Comparison of ENCODE assay signal across 3 cellular contexts in the genomic region with DNA sequence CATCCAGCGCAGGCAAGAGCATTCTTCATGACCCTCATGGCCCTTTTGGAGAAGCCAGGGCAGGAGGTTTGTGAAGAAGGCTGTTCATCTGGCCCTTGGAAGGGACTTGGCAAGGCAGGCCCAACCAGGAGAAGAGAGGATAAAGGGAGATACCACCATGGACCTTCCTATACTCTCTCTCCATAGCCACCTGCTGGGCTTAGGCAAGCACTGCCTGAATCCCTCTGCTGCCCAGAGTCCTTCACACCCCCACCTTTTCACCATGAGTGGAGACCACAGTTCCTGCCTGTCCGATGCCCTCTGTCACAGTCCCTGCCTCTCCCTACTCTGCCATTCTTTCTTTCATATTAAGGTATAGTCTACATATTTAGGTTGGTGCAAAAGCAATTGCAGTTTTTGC.
TF ChIP-seq lines count a peak whose summit lies in the region.

No MANE protein-coding gene starts in this region.

TF ChIP-seq in HEK293T, 16 proteins besides CTCF, POLR2A, EP300 and RAD21 (continued from another document):
- TF ChIP-seq, protein P1, sequence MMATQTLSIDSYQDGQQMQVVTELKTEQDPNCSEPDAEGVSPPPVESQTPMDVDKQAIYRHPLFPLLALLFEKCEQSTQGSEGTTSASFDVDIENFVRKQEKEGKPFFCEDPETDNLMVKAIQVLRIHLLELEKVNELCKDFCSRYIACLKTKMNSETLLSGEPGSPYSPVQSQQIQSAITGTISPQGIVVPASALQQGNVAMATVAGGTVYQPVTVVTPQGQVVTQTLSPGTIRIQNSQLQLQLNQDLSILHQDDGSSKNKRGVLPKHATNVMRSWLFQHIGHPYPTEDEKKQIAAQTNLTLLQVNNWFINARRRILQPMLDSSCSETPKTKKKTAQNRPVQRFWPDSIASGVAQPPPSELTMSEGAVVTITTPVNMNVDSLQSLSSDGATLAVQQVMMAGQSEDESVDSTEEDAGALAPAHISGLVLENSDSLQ (IDR thresholded peaks at IDR 0.05) = no peak
- no peak for TF ChIP-seq L3MBTL2 (conservative IDR thresholded peaks at IDR 0.05)
- no peak for TF ChIP-seq FOXM1 (IDR thresholded peaks at IDR 0.05; ENCODE audit: borderline replicate concordance)
- no peak for TF ChIP-seq NFRKB (IDR thresholded peaks at IDR 0.05)
- TF ChIP-seq CTBP1 (IDR thresholded peaks at IDR 0.05; ENCODE audit: borderline replicate concordance) = no peak
- no peak for TF ChIP-seq ZNF384 (IDR thresholded peaks at IDR 0.05)
- no peak for TF ChIP-seq ARNT (IDR thresholded peaks at IDR 0.05)
- TF ChIP-seq HDGF (IDR thresholded peaks at IDR 0.05; ENCODE audit: borderline replicate concordance) = no peak
- no peak for TF ChIP-seq FOXK2 (IDR thresholded peaks at IDR 0.05)
- TF ChIP-seq LEF1 (IDR thresholded peaks at IDR 0.05; ENCODE audit: borderline replicate concordance) = no peak
- no peak for TF ChIP-seq ELF4 (IDR thresholded peaks at IDR 0.05)
- no peak for TF ChIP-seq SP1 (IDR thresholded peaks at IDR 0.05)

TF ChIP-seq in WTC11, 78 proteins besides CTCF, POLR2A, EP300 and RAD21:
- TF ChIP-seq, protein P2, sequence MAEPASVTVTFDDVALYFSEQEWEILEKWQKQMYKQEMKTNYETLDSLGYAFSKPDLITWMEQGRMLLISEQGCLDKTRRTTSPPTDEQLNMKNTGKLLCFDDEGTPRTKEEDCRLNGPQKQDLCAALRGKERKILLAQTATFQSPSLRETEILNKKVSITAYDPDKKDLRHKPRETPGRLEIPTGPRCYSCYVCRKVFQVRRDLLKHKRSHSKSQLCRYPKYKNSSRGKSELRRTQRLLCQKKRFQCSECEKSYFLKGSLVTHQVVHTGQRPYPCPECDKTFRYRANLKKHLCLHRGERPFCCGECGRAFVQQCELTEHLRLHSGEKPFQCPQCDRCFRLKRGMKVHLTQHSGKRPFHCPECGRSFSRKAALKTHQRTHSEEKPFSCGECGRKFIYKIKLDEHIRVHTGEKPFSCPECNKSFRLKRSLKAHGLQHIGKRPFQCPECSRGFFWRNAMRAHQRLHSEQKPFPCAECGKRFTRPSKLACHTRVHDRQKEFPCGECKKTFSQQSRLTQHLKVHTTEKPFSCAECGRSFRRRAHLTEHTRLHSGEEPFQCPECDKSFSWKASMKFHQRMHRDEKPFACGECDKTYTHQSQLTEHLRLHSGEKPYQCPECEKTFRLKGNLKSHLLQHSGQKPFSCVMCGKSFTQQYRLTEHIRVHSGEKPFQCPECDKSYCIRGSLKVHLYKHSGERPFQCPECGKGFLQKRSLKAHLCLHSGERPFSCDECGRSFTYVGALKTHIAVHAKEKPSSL (CRISPR knock-in tag; conservative IDR thresholded peaks at IDR 0.05) = no peak
- TF ChIP-seq ZNF232 (CRISPR knock-in tag; IDR thresholded peaks at IDR 0.05) (no peak), ZNF317 (CRISPR knock-in tag; IDR thresholded peaks at IDR 0.05; ENCODE audit: borderline replicate concordance, low read depth) (no peak), JUN (CRISPR knock-in tag; IDR thresholded peaks at IDR 0.05) (no peak), HMGXB4 (CRISPR knock-in tag; IDR thresholded peaks at IDR 0.05) (no peak), USF2 (CRISPR knock-in tag; IDR thresholded peaks at IDR 0.05) (no peak), KAT7 (CRISPR knock-in tag; IDR thresholded peaks at IDR 0.05; ENCODE audit: borderline replicate concordance) (no peak), JAZF1 (CRISPR knock-in tag; IDR thresholded peaks at IDR 0.05) (no peak), GTF2I (CRISPR knock-in tag; conservative IDR thresholded peaks at IDR 0.05) (no peak), FOXK1 (CRISPR knock-in tag; IDR thresholded peaks at IDR 0.05) (no peak), AR (CRISPR knock-in tag; IDR thresholded peaks at IDR 0.05) (no peak), ZNF423 (CRISPR knock-in tag; IDR thresholded peaks at IDR 0.05) (no peak)
- TF ChIP-seq, protein P3, sequence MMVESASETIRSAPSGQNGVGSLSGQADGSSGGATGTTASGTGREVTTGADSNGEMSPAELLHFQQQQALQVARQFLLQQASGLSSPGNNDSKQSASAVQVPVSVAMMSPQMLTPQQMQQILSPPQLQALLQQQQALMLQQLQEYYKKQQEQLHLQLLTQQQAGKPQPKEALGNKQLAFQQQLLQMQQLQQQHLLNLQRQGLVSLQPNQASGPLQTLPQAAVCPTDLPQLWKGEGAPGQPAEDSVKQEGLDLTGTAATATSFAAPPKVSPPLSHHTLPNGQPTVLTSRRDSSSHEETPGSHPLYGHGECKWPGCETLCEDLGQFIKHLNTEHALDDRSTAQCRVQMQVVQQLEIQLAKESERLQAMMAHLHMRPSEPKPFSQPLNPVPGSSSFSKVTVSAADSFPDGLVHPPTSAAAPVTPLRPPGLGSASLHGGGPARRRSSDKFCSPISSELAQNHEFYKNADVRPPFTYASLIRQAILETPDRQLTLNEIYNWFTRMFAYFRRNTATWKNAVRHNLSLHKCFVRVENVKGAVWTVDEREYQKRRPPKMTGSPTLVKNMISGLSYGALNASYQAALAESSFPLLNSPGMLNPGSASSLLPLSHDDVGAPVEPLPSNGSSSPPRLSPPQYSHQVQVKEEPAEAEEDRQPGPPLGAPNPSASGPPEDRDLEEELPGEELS (CRISPR knock-in tag; IDR thresholded peaks at IDR 0.05) = no peak

TF ChIP-seq in HepG2, 621 proteins besides CTCF, POLR2A, EP300 and RAD21 (continued from another document):
- TF ChIP-seq NFYC (CRISPR knock-in tag; IDR thresholded peaks at IDR 0.05) = no peak
- no peak for TF ChIP-seq ZFP36L1 (CRISPR knock-in tag; IDR thresholded peaks at IDR 0.05)
- no peak for TF ChIP-seq IRX3 (CRISPR knock-in tag; IDR thresholded peaks at IDR 0.05; ENCODE audit: borderline replicate concordance, low read depth)
- TF ChIP-seq NR1H2 (CRISPR knock-in tag; IDR thresholded peaks at IDR 0.05; ENCODE audit: borderline replicate concordance, low read depth) = no peak
- no peak for TF ChIP-seq ZNF10 (CRISPR knock-in tag; IDR thresholded peaks at IDR 0.05; ENCODE audit: borderline replicate concordance, low read depth)
- no peak for TF ChIP-seq MNT (IDR thresholded peaks at IDR 0.05)
- TF ChIP-seq XRCC5 (optimal IDR thresholded peaks at IDR 0.05; ENCODE audit: low read length) = peak; percentile 57
- no peak for TF ChIP-seq ZNF260 (CRISPR knock-in tag; IDR thresholded peaks at IDR 0.05; ENCODE audit: borderline replicate concordance, low read depth)
- TF ChIP-seq ZSCAN22 (CRISPR knock-in tag; IDR thresholded peaks at IDR 0.05) = no peak
- TF ChIP-seq SIX1 (CRISPR knock-in tag; IDR thresholded peaks at IDR 0.05; ENCODE audit: borderline replicate concordance) = no peak
- TF ChIP-seq RBM22 (optimal IDR thresholded peaks at IDR 0.05; ENCODE audit: low read length) = no peak
- TF ChIP-seq, protein P4, sequence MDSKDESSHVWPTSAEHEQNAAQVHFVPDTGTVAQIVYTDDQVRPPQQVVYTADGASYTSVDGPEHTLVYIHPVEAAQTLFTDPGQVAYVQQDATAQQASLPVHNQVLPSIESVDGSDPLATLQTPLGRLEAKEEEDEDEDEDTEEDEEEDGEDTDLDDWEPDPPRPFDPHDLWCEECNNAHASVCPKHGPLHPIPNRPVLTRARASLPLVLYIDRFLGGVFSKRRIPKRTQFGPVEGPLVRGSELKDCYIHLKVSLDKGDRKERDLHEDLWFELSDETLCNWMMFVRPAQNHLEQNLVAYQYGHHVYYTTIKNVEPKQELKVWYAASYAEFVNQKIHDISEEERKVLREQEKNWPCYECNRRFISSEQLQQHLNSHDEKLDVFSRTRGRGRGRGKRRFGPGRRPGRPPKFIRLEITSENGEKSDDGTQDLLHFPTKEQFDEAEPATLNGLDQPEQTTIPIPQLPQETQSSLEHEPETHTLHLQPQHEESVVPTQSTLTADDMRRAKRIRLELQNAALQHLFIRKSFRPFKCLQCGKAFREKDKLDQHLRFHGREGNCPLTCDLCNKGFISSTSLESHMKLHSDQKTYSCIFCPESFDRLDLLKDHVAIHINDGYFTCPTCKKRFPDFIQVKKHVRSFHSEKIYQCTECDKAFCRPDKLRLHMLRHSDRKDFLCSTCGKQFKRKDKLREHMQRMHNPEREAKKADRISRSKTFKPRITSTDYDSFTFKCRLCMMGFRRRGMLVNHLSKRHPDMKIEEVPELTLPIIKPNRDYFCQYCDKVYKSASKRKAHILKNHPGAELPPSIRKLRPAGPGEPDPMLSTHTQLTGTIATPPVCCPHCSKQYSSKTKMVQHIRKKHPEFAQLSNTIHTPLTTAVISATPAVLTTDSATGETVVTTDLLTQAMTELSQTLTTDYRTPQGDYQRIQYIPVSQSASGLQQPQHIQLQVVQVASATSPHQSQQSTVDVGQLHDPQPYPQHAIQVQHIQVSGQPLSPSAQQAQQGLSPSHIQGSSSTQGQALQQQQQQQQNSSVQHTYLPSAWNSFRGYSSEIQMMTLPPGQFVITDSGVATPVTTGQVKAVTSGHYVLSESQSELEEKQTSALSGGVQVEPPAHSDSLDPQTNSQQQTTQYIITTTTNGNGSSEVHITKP (CRISPR knock-in tag; IDR thresholded peaks at IDR 0.05; ENCODE audit: low read depth) = peak; percentile 78
- no peak for TF ChIP-seq ATM (IDR thresholded peaks at IDR 0.05; ENCODE audit: borderline replicate concordance)
- TF ChIP-seq ZNF740 (CRISPR knock-in tag; IDR thresholded peaks at IDR 0.05) = peak; percentile 90
- no peak for TF ChIP-seq MED13 (CRISPR knock-in tag; IDR thresholded peaks at IDR 0.05)
- TF ChIP-seq ZNF501 (CRISPR knock-in tag; IDR thresholded peaks at IDR 0.05) = no peak
- TF ChIP-seq, protein P5, sequence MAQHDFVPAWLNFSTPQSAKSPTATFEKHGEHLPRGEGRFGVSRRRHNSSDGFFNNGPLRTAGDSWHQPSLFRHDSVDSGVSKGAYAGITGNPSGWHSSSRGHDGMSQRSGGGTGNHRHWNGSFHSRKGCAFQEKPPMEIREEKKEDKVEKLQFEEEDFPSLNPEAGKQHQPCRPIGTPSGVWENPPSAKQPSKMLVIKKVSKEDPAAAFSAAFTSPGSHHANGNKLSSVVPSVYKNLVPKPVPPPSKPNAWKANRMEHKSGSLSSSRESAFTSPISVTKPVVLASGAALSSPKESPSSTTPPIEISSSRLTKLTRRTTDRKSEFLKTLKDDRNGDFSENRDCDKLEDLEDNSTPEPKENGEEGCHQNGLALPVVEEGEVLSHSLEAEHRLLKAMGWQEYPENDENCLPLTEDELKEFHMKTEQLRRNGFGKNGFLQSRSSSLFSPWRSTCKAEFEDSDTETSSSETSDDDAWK (CRISPR knock-in tag; IDR thresholded peaks at IDR 0.05) = no peak
- TF ChIP-seq ZNF839 (CRISPR knock-in tag; IDR thresholded peaks at IDR 0.05; ENCODE audit: borderline replicate concordance) = no peak
- no peak for TF ChIP-seq JDP2 (CRISPR knock-in tag; IDR thresholded peaks at IDR 0.05; ENCODE audit: borderline replicate concordance)
- no peak for TF ChIP-seq CBX1 (IDR thresholded peaks at IDR 0.05; ENCODE audit: low read depth)
- no peak for TF ChIP-seq HDAC1 (CRISPR knock-in tag; IDR thresholded peaks at IDR 0.05)
- no peak for TF ChIP-seq GATAD1 (CRISPR knock-in tag; IDR thresholded peaks at IDR 0.05)
- peak; percentile 25 for TF ChIP-seq TEAD3 (CRISPR knock-in tag; optimal IDR thresholded peaks at IDR 0.05; ENCODE audit: borderline replicate concordance)
- TF ChIP-seq SMC3 (IDR thresholded peaks at IDR 0.05; ENCODE audit: low read length) = peak; percentile 77; the same call in 1 of the 2 replicates
- no peak for TF ChIP-seq THAP11 (CRISPR knock-in tag; IDR thresholded peaks at IDR 0.05)
- no peak for TF ChIP-seq ZNF496 (CRISPR knock-in tag; IDR thresholded peaks at IDR 0.05; ENCODE audit: insufficient replicate concordance)
- 0 out of 2 replicates have a peak, but pooled peaks have one; percentile 10 for TF ChIP-seq ARID5B (CRISPR knock-in tag; IDR thresholded peaks at IDR 0.05)
- TF ChIP-seq NCOA1 (CRISPR knock-in tag; IDR thresholded peaks at IDR 0.05) = no peak
- no peak for TF ChIP-seq KMT2B (CRISPR knock-in tag; IDR thresholded peaks at IDR 0.05)
- 0 out of 2 replicates have a peak, but pooled peaks have one; percentile 24 for TF ChIP-seq ZNF614 (CRISPR knock-in tag; IDR thresholded peaks at IDR 0.05; ENCODE audit: borderline replicate concordance)
- TF ChIP-seq SMYD3 (CRISPR knock-in tag; IDR thresholded peaks at IDR 0.05) = no peak
- no peak for TF ChIP-seq NR2F6 (IDR thresholded peaks at IDR 0.05)
- peak; percentile 28; the same call in 1 of the 2 replicates for TF ChIP-seq NR2F6 (CRISPR knock-in tag; IDR thresholded peaks at IDR 0.05)
- TF ChIP-seq ELF3 (CRISPR knock-in tag; IDR thresholded peaks at IDR 0.05) = 0 out of 2 replicates have a peak, but pooled peaks have one; percentile 17
- peak; percentile 26; the same call in 1 of the 2 replicates for TF ChIP-seq SALL1 (CRISPR knock-in tag; IDR thresholded peaks at IDR 0.05)
- no peak for TF ChIP-seq NAIF1 (CRISPR knock-in tag; IDR thresholded peaks at IDR 0.05; ENCODE audit: borderline replicate concordance)
